In genomic region chr12:30839643-30840190, GRCh38 we compare ENCODE assay signal across 25 cellular contexts.
DNase-seq lines count a peak whose midpoint lies in the region; ATAC-seq and TF ChIP-seq lines count a peak whose summit lies in the region.
"Had no signal": no experiment of that assay in that cellular context is flagged by ENCODE, and none has a peak within 500 bp of the region (broad histone marks: within the 10 kb centered on the region; RNA-seq: fewer than 3 reads in every experiment).

No MANE protein-coding gene starts in this region.

- H3K4me3 Mint-ChIP-seq in endodermal cell, result no peak overlapping the region
- no peak overlapping the region for H3K4me3 Mint-ChIP-seq in stimulated activated effector memory CD8-positive, alpha-beta T cell treated with anti-CD3 and anti-CD28 coated beads, Interleukin-12 subunit alpha, Interleukin-12 subunit beta, amount 100 ng/mL, for 72 hours
- no peak overlapping the region for H3K4me3 Mint-ChIP-seq in activated CD4-positive, alpha-beta T cell treated with anti-CD3 and anti-CD28 coated beads, Interleukin-2, amount 10 ng/mL, durations not matched to agents 7 days and 5 days
- H3K4me3 Mint-ChIP-seq: CD8-positive, alpha-beta memory T cell; HFFc6 had no signal

- H3K9me3 Mint-ChIP-seq in endodermal cell, result peaks cover 2% of the 10 kb centered on the region
- H3K9me3 Mint-ChIP-seq in stimulated activated effector memory CD8-positive, alpha-beta T cell treated with anti-CD3 and anti-CD28 coated beads, Interleukin-12 subunit alpha, Interleukin-12 subunit beta, amount 100 ng/mL, for 72 hours, result no peaks in the 10 kb centered on the region
- no peaks in the 10 kb centered on the region for H3K9me3 Mint-ChIP-seq in activated CD4-positive, alpha-beta T cell treated with anti-CD3 and anti-CD28 coated beads, Interleukin-2, amount 10 ng/mL, durations not matched to agents 7 days and 5 days
- H3K9me3 Mint-ChIP-seq: CD8-positive, alpha-beta memory T cell; HFFc6 had no signal

- no peaks in the 10 kb centered on the region for H4K20me1 ChIP-seq in MM.1S (ENCODE audit: insufficient read depth, low read length)

- H3K9me2 ChIP-seq in MM.1S (replicated peaks; ENCODE audit: insufficient read depth, low read length), result no peaks in the 10 kb centered on the region

- H3K4me3 ChIP-seq in heart right ventricle (no peak overlapping the region), MM.1S (ENCODE audit: low read length) (no peak overlapping the region; the same call in 1 of the 2 replicates), endodermal cell (ENCODE audit: low read length) (no peak overlapping the region), gastroesophageal sphincter (no peak overlapping the region)
- H3K4me3 ChIP-seq: GM23248, MG63, Peyer's patch, SK-N-MC had no signal

- H3F3A ChIP-seq in MM.1S (ENCODE audit: insufficient read depth, low read length), result no peaks in the 10 kb centered on the region

- peaks cover 26% of the 10 kb centered on the region for H3K4me1 Mint-ChIP-seq in endodermal cell
- H3K4me1 Mint-ChIP-seq in stimulated activated effector memory CD8-positive, alpha-beta T cell treated with anti-CD3 and anti-CD28 coated beads, Interleukin-12 subunit alpha, Interleukin-12 subunit beta, amount 100 ng/mL, for 72 hours, result peaks cover 5% of the 10 kb centered on the region
- H3K4me1 Mint-ChIP-seq in activated CD4-positive, alpha-beta T cell treated with anti-CD3 and anti-CD28 coated beads, Interleukin-2, amount 10 ng/mL, durations not matched to agents 7 days and 5 days, result no peaks in the 10 kb centered on the region

- ATAC-seq in heart right ventricle (no peak), gastroesophageal sphincter (no peak)
- ATAC-seq in stimulated activated effector memory CD8-positive, alpha-beta T cell treated with anti-CD3 and anti-CD28 coated beads, Interleukin-12 subunit alpha, Interleukin-12 subunit beta, amount 100 ng/mL, for 72 hours, result peak; percentile 22

- H3K9ac ChIP-seq in MM.1S (ENCODE audit: low read length), result no peak overlapping the region
- no peak overlapping the region for H3K9ac ChIP-seq in endodermal cell (ENCODE audit: extremely low read depth, low read length, poor library complexity, severe bottlenecking)
- H3K9ac ChIP-seq: GM23248 had no signal

- H3K27me3 Mint-ChIP-seq in endodermal cell (ENCODE audit: insufficient read depth), result peaks cover 4% of the 10 kb centered on the region
- peaks cover 13% of the 10 kb centered on the region for H3K27me3 Mint-ChIP-seq in activated CD4-positive, alpha-beta T cell treated with anti-CD3 and anti-CD28 coated beads, Interleukin-2, amount 10 ng/mL, durations not matched to agents 7 days and 5 days

- no peak overlapping the region for H3K27ac Mint-ChIP-seq in endodermal cell
- no peak overlapping the region for H3K27ac Mint-ChIP-seq in stimulated activated effector memory CD8-positive, alpha-beta T cell treated with anti-CD3 and anti-CD28 coated beads, Interleukin-12 subunit alpha, Interleukin-12 subunit beta, amount 100 ng/mL, for 72 hours
- H3K27ac Mint-ChIP-seq in activated CD4-positive, alpha-beta T cell treated with anti-CD3 and anti-CD28 coated beads, Interleukin-2, amount 10 ng/mL, durations not matched to agents 7 days and 5 days, result no peak overlapping the region
- H3K27ac Mint-ChIP-seq: HFFc6 had no signal

- H3K4me1 ChIP-seq in heart right ventricle (no peaks in the 10 kb centered on the region), MM.1S (ENCODE audit: low read length) (peaks cover 30% of the 10 kb centered on the region), endodermal cell (ENCODE audit: control insufficient read depth, insufficient read depth, low read length) (peaks cover 7% of the 10 kb centered on the region), gastroesophageal sphincter (no peaks in the 10 kb centered on the region)
- H3K4me1 ChIP-seq: Peyer's patch had no signal

- H3K27ac ChIP-seq in heart right ventricle (no peak overlapping the region), MM.1S (ENCODE audit: low read length) (no peak overlapping the region), endodermal cell (ENCODE audit: low read depth, low read length) (no peak overlapping the region), gastroesophageal sphincter (no peak overlapping the region)
- H3K27ac ChIP-seq: GM23248, HL-60, Peyer's patch, SK-N-MC had no signal

- no peak for TF ChIP-seq EP300 in gastroesophageal sphincter (IDR thresholded peaks at IDR 0.05)

- intact Hi-C loops in cardiac septum (cut with DNase I), result no loop called here
- intact Hi-C loops in heart right ventricle (cut with DNase I), result loop anchor here in 4 of 10 donors (10.0 kb wide), 5 partner anchors 215 to 435 kb away; no protein-coding TSS in a partner anchor

- DNase-seq in cardiac septum (ENCODE audit: low spot score) (peak; percentile 62), heart right ventricle (no peak), MM.1S (no peak), endodermal cell (peak; percentile 65), erythroblast (lab: John Stamatoyannopoulos, UW) (no peak)
- no peak for DNase-seq in stimulated activated effector memory CD8-positive, alpha-beta T cell treated with anti-CD3 and anti-CD28 coated beads, Interleukin-12 subunit alpha, Interleukin-12 subunit beta, amount 100 ng/mL, for 72 hours (ENCODE audit: low spot score in 2 of 2)
- DNase-seq in activated CD4-positive, alpha-beta T cell treated with anti-CD3 and anti-CD28 coated beads, Interleukin-2, amount 10 ng/mL, durations not matched to agents 7 days and 5 days, result no peak
- DNase-seq: C1 segment of cervical spinal cord; CD8-positive, alpha-beta memory T cell; DMS79; GM23248; HFFc6; IMR-90; Karpas-422; MG63; NCI-H1092; NCI-H146; NCI-H2029 treated with DMSO at 0.1 percent for 48 hours; NCI-H774; Right ventricle myocardium superior; T-helper 1 cell had no signal

- CTCF ChIA-PET in activated CD4-positive, alpha-beta T cell treated with anti-CD3 and anti-CD28 coated beads, Interleukin-2, amount 10 ng/mL, durations not matched to agents 7 days and 5 days (lab: Charles Lee), result interaction anchor here (1.4 kb wide), 1 partner anchor 8 kb away, joined by 3 read pairs; no protein-coding TSS in a partner anchor

- H3K4me2 ChIP-seq in MM.1S (ENCODE audit: low read depth, low read length), result peak overlapping the region; percentile 44; the same call in 1 of the 2 replicates

- TF ChIP-seq CTCF in heart right ventricle (IDR thresholded peaks at IDR 0.05) (no peak), MM.1S (IDR thresholded peaks at IDR 0.05; ENCODE audit: low read length) (no peak), endodermal cell (conservative IDR thresholded peaks at IDR 0.05) (peak; percentile 67), gastroesophageal sphincter (IDR thresholded peaks at IDR 0.05) (no peak)

- TF ChIP-seq POLR2A in erythroblast (IDR thresholded peaks at IDR 0.05; ENCODE audit: low read length) (no peak), gastroesophageal sphincter (IDR thresholded peaks at IDR 0.05) (no peak)

- H3K9me3 ChIP-seq in heart right ventricle, result no peaks in the 10 kb centered on the region
- no peaks in the 10 kb centered on the region for H3K9me3 ChIP-seq in MM.1S (replicated peaks; ENCODE audit: insufficient read depth, low read length)
- no peaks in the 10 kb centered on the region for H3K9me3 ChIP-seq in endodermal cell (ENCODE audit: control insufficient read depth, low read length)
- H3K9me3 ChIP-seq in gastroesophageal sphincter, result no peaks in the 10 kb centered on the region
- H3K9me3 ChIP-seq: MG63, Peyer's patch had no signal

- H3K36me3 ChIP-seq in heart right ventricle (no peaks in the 10 kb centered on the region), MM.1S (replicated peaks; ENCODE audit: insufficient read depth, low read length) (no peaks in the 10 kb centered on the region), endodermal cell (ENCODE audit: control insufficient read depth, insufficient read depth, low read length) (no peaks in the 10 kb centered on the region), gastroesophageal sphincter (no peaks in the 10 kb centered on the region)
- H3K36me3 ChIP-seq: MG63, Peyer's patch had no signal

- H2AFZ ChIP-seq in MM.1S (ENCODE audit: low read length), result peak overlapping the region; percentile 29; the same call in 1 of the 2 replicates
- H2AFZ ChIP-seq: GM23248 had no signal

- WGBS in heart right ventricle, 2 donors, result 74 to 80% methylated on average over 7 of the region's 7 CpGs
- 77 to 84% methylated on average over 4 to 7 of the region's 7 CpGs for WGBS in endodermal cell (ENCODE audit: insufficient coverage in 1 of 2, insufficient read length in 1 of 2), 2 experiments
- WGBS in gastroesophageal sphincter (ENCODE audit: low coverage in 1 of 2), 2 donors, result 90% methylated on average over 2 of the region's 7 CpGs; no CpG with 5 or more reads in 1 of the 2 donors

- H3K27me3 ChIP-seq in heart right ventricle (peaks cover 0 to 43% (median 12%) of the 10 kb centered on the region in 7 donors), MM.1S (replicated peaks; ENCODE audit: insufficient read depth, low read length) (no peaks in the 10 kb centered on the region), endodermal cell (ENCODE audit: control insufficient read depth, insufficient read depth, low read length, poor library complexity, severe bottlenecking) (no peaks in the 10 kb centered on the region), gastroesophageal sphincter (peaks cover 21% of the 10 kb centered on the region)
- H3K27me3 ChIP-seq: Peyer's patch had no signal

- H3K79me2 ChIP-seq in MM.1S (ENCODE audit: low read length), result no peaks in the 10 kb centered on the region

- POLR2A ChIA-PET in activated CD4-positive, alpha-beta T cell treated with anti-CD3 and anti-CD28 coated beads, Interleukin-2, amount 10 ng/mL, durations not matched to agents 7 days and 5 days (lab: Charles Lee), result no interaction called here

- H3K36me3 Mint-ChIP-seq in endodermal cell (ENCODE audit: low read depth), result no peaks in the 10 kb centered on the region
- H3K36me3 Mint-ChIP-seq in stimulated activated effector memory CD8-positive, alpha-beta T cell treated with anti-CD3 and anti-CD28 coated beads, Interleukin-12 subunit alpha, Interleukin-12 subunit beta, amount 100 ng/mL, for 72 hours, result no peaks in the 10 kb centered on the region
- no peaks in the 10 kb centered on the region for H3K36me3 Mint-ChIP-seq in activated CD4-positive, alpha-beta T cell treated with anti-CD3 and anti-CD28 coated beads, Interleukin-2, amount 10 ng/mL, durations not matched to agents 7 days and 5 days (ENCODE audit: low read depth)
- H3K36me3 Mint-ChIP-seq: CD8-positive, alpha-beta memory T cell had no signal

Comparison
In these comparisons a context has a peak if more than half of its experiments do, and no peak if none do; other contexts are left out.
1. DNase-seq: peak in cardiac septum (single experiment) and endodermal cell (single experiment); none in heart right ventricle (0 of 2), MM.1S (single experiment), stimulated activated effector memory CD8-positive, alpha-beta T cell treated with anti-CD3 and anti-CD28 coated beads, Interleukin-12 subunit alpha, Interleukin-12 subunit beta, amount 100 ng/mL, for 72 hours (0 of 2), erythroblast (0 of 2) and activated CD4-positive, alpha-beta T cell treated with anti-CD3 and anti-CD28 coated beads, Interleukin-2, amount 10 ng/mL, durations not matched to agents 7 days and 5 days (single experiment).